In genomic region chr4:107363137-107363536, GRCh38 we compare ENCODE assay signal across 23 cellular contexts.
"Had no signal": no experiment of that assay in that cellular context is flagged by ENCODE, and none has a peak within 500 bp of the region (broad histone marks: within the 10 kb centered on the region; RNA-seq: fewer than 3 reads in every experiment).

No MANE protein-coding gene starts in this region.

- ATAC-seq: activated CD4-positive, CD25-positive, alpha-beta regulatory T cell treated with anti-CD3 and anti-CD28 coated beads, Interleukin-2, amount 50 U/mL, for 24 hours; activated CD8-positive, alpha-beta memory T cell treated with anti-CD3 and anti-CD28 coated beads, Interleukin-2, amount 10 ng/mL, durations not matched to agents 7 days and 5 days; activated CD8-positive, alpha-beta T cell treated with anti-CD3 and anti-CD28 coated beads, Interleukin-2, amount 10 ng/mL, durations not matched to agents 7 days and 5 days; left lung; lower lobe of right lung; naive thymus-derived CD8-positive, alpha-beta T cell; right cardiac atrium; stimulated activated naive CD8-positive, alpha-beta T cell treated with anti-CD3 and anti-CD28 coated beads, Interleukin-15, Interleukin-2, amounts not matched to agents 100 U/mL and 50 U/mL, for 24 hours had no signal

- H3K4me1 Mint-ChIP-seq: activated CD8-positive, alpha-beta memory T cell treated with anti-CD3 and anti-CD28 coated beads, Interleukin-2, amount 10 ng/mL, durations not matched to agents 7 days and 5 days; activated naive CD4-positive, alpha-beta T cell treated with anti-CD3 and anti-CD28 coated beads, Interleukin-2, amount 10 ng/mL, durations not matched to agents 7 days and 5 days; activated naive CD8-positive, alpha-beta T cell treated with anti-CD3 and anti-CD28 coated beads, Interleukin-2, amount 10 ng/mL, durations not matched to agents 7 days and 5 days; naive thymus-derived CD8-positive, alpha-beta T cell had no signal

- H3K9me3 Mint-ChIP-seq: activated naive CD4-positive, alpha-beta T cell treated with anti-CD3 and anti-CD28 coated beads, Interleukin-2, amount 10 ng/mL, durations not matched to agents 7 days and 5 days; activated naive CD8-positive, alpha-beta T cell treated with anti-CD3 and anti-CD28 coated beads, Interleukin-2, amount 10 ng/mL, durations not matched to agents 7 days and 5 days; neural crest cell had no signal

- H3K27me3 Mint-ChIP-seq: activated naive CD4-positive, alpha-beta T cell treated with anti-CD3 and anti-CD28 coated beads, Interleukin-2, amount 10 ng/mL, durations not matched to agents 7 days and 5 days; activated naive CD8-positive, alpha-beta T cell treated with anti-CD3 and anti-CD28 coated beads, Interleukin-2, amount 10 ng/mL, durations not matched to agents 7 days and 5 days had no signal

- H3K4me3 ChIP-seq: coronary artery, dorsolateral prefrontal cortex, left lung, lower lobe of right lung, testis, transverse colon had no signal

- H3K4me1 ChIP-seq: left lung, lower lobe of right lung, testis, transverse colon had no signal

- DNase-seq: activated CD8-positive, alpha-beta memory T cell treated with anti-CD3 and anti-CD28 coated beads, Interleukin-2, amount 10 ng/mL, durations not matched to agents 7 days and 5 days; activated CD8-positive, alpha-beta T cell treated with anti-CD3 and anti-CD28 coated beads, Interleukin-2, amount 10 ng/mL, durations not matched to agents 7 days and 5 days; activated effector memory CD4-positive, alpha-beta T cell treated with anti-CD3 and anti-CD28 coated beads, Interleukin-2, amount 50 U/mL, for 16 hours; activated naive CD4-positive, alpha-beta T cell treated with anti-CD3 and anti-CD28 coated beads, Interleukin-2, amount 10 ng/mL, durations not matched to agents 7 days and 5 days; activated naive CD8-positive, alpha-beta T cell treated with anti-CD3 and anti-CD28 coated beads, Interleukin-2, amount 10 ng/mL, durations not matched to agents 7 days and 5 days; brain microvascular endothelial cell; dorsolateral prefrontal cortex; effector memory CD4-positive, alpha-beta T cell; left lung; lower lobe of right lung; mesenchymal stem cell; naive thymus-derived CD8-positive, alpha-beta T cell; occipital lobe; right cardiac atrium; stimulated activated CD4-positive, alpha-beta T cell treated with anti-CD3 and anti-CD28 coated beads, Interleukin-2, amount 100 ng/mL, for 48 hours; stimulated activated naive CD8-positive, alpha-beta T cell treated with anti-CD3 and anti-CD28 coated beads, Interleukin-15, Interleukin-2, amounts not matched to agents 100 U/mL and 50 U/mL, for 24 hours; T1000; testis; transverse colon; WERI-Rb-1 had no signal

- H3K36me3 ChIP-seq: brain microvascular endothelial cell, left lung, lower lobe of right lung, transverse colon, WERI-Rb-1 had no signal

- H3K36me3 Mint-ChIP-seq: activated CD8-positive, alpha-beta memory T cell treated with anti-CD3 and anti-CD28 coated beads, Interleukin-2, amount 10 ng/mL, durations not matched to agents 7 days and 5 days; activated naive CD4-positive, alpha-beta T cell treated with anti-CD3 and anti-CD28 coated beads, Interleukin-2, amount 10 ng/mL, durations not matched to agents 7 days and 5 days; activated naive CD8-positive, alpha-beta T cell treated with anti-CD3 and anti-CD28 coated beads, Interleukin-2, amount 10 ng/mL, durations not matched to agents 7 days and 5 days; naive thymus-derived CD8-positive, alpha-beta T cell had no signal

- H3K27ac ChIP-seq: brain microvascular endothelial cell, coronary artery, dorsolateral prefrontal cortex, left lung, lower lobe of right lung, testis, transverse colon, WERI-Rb-1 had no signal

- H3K27ac Mint-ChIP-seq: activated CD8-positive, alpha-beta memory T cell treated with anti-CD3 and anti-CD28 coated beads, Interleukin-2, amount 10 ng/mL, durations not matched to agents 7 days and 5 days; activated CD8-positive, alpha-beta T cell treated with anti-CD3 and anti-CD28 coated beads, Interleukin-2, amount 10 ng/mL, durations not matched to agents 7 days and 5 days; activated naive CD4-positive, alpha-beta T cell treated with anti-CD3 and anti-CD28 coated beads, Interleukin-2, amount 10 ng/mL, durations not matched to agents 7 days and 5 days; activated naive CD8-positive, alpha-beta T cell treated with anti-CD3 and anti-CD28 coated beads, Interleukin-2, amount 10 ng/mL, durations not matched to agents 7 days and 5 days; naive thymus-derived CD8-positive, alpha-beta T cell had no signal

- H3K4me3 Mint-ChIP-seq: activated CD8-positive, alpha-beta memory T cell treated with anti-CD3 and anti-CD28 coated beads, Interleukin-2, amount 10 ng/mL, durations not matched to agents 7 days and 5 days; activated CD8-positive, alpha-beta T cell treated with anti-CD3 and anti-CD28 coated beads, Interleukin-2, amount 10 ng/mL, durations not matched to agents 7 days and 5 days; activated naive CD4-positive, alpha-beta T cell treated with anti-CD3 and anti-CD28 coated beads, Interleukin-2, amount 10 ng/mL, durations not matched to agents 7 days and 5 days; activated naive CD8-positive, alpha-beta T cell treated with anti-CD3 and anti-CD28 coated beads, Interleukin-2, amount 10 ng/mL, durations not matched to agents 7 days and 5 days; naive thymus-derived CD8-positive, alpha-beta T cell; neural crest cell had no signal

- H3K27me3 ChIP-seq: brain microvascular endothelial cell, left lung, testis, transverse colon had no signal
